ENCODE assay signal across 34 cellular contexts in the genomic region with DNA sequence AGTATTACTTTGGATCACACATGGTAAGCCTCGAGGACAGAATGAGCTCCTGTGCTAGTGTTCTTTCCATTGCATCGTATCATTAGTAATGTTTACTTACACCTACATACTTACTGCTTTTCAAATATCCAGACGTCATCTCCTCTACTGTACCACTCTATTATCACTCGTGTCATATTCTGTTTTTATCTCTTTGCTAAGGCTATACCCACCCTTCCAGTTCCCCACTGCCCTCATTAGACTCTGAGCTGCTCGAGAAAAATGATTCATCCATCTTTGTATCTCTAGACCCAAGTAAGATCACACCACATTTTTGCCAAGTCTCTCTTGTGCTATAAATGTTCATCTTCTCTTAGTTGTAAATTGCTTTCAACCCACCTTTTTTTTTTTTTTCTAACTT.
"Had no signal": no experiment of that assay in that cellular context is flagged by ENCODE, and none has a peak within 500 bp of the region (broad histone marks: within the 10 kb centered on the region; RNA-seq: fewer than 3 reads in every experiment).

No MANE protein-coding gene starts in this region.

- DNase-seq: activated CD4-positive, alpha-beta memory T cell treated with anti-CD3 and anti-CD28 coated beads, Interleukin-2, amount 10 ng/mL, durations not matched to agents 7 days and 5 days; activated CD4-positive, alpha-beta T cell treated with anti-CD3 and anti-CD28 coated beads for 1 hour; activated CD4-positive, alpha-beta T cell treated with anti-CD3 and anti-CD28 coated beads for 48 hours; activated CD4-positive, CD25-positive, alpha-beta regulatory T cell; activated CD8-positive, alpha-beta memory T cell treated with anti-CD3 and anti-CD28 coated beads for 24 hours; activated CD8-positive, alpha-beta memory T cell treated with anti-CD3 and anti-CD28 coated beads, Interleukin-2, amount 10 ng/mL, durations not matched to agents 7 days and 5 days; activated gamma-delta T cell; activated naive CD4-positive, alpha-beta T cell treated with Interleukin-2 at 50 U/mL for 16 hours; activated naive CD8-positive, alpha-beta T cell treated with anti-CD3 and anti-CD28 coated beads, Interleukin-2, amount 10 ng/mL, durations not matched to agents 7 days and 5 days; activated T-cell treated with anti-CD3 and anti-CD28 coated beads, Interleukin-2, amount 50 U/mL, for 1 hour; activated T-cell treated with anti-CD3 and anti-CD28 coated beads, Interleukin-2, amount 50 U/mL, for 72 hours; amygdala; body of pancreas; caudate nucleus; cerebellar nuclear complex; Karpas-422; KBM-7; NCI-H1105; NCI-H1417 treated with DMSO at 0.1 percent for 48 hours; NCI-H187 treated with DMSO at 0.1 percent for 48 hours; NCI-H2171 treated with DMSO at 0.1 percent for 48 hours; NCI-H2227 treated with DMSO at 0.1 percent for 48 hours; NCI-H446; NCI-H510A treated with DMSO at 0.1 percent for 48 hours; NCI-H526 treated with DMSO at 0.1 percent for 48 hours; NK-92 treated with Interleukin-12 subunit alpha and Interleukin-12 subunit beta, amount 100 ng/mL, for 24 hours; PC-9; Right ventricle myocardium superior; T1000 had no signal

- H3K4me1 ChIP-seq: ascending aorta, body of pancreas, breast epithelium had no signal

- H3K4me2 ChIP-seq: PC-9 had no signal

- ATAC-seq: activated CD8-positive, alpha-beta memory T cell treated with anti-CD3 and anti-CD28 coated beads, Interleukin-2, amount 10 ng/mL, durations not matched to agents 7 days and 5 days; activated T-cell treated with anti-CD3 and anti-CD28 coated beads, Interleukin-2, amount 50 U/mL, for 72 hours; activated T-helper 17 cell treated with anti-CD3 and anti-CD28 coated beads, Interleukin-2, amount 50 U/mL, for 72 hours; body of pancreas had no signal

- FAIRE-seq: RCC 7860 had no signal

- H3K27ac ChIP-seq: ascending aorta, body of pancreas, breast epithelium, PC-9, RWPE1 had no signal

- H2AFZ ChIP-seq: PC-9 had no signal

- H3K36me3 ChIP-seq: ascending aorta, breast epithelium had no signal

- H3K27me3 ChIP-seq: ascending aorta, body of pancreas, breast epithelium had no signal

- H3K9me3 ChIP-seq: ascending aorta, body of pancreas, breast epithelium had no signal

- H3K4me3 ChIP-seq: ascending aorta, body of pancreas, breast epithelium, PC-9 had no signal
